ENCODE assay signal across 7 cellular contexts in genomic region chr2:159712194-159712928, GRCh38. TPM values are rescaled to one million over a fixed set of nuclear protein-coding genes. Genes with fewer than 3 reads are reported as not detected.
A peak's percentile ranks its signal among the peaks of the same experiment; 100 is the strongest.
DNase-seq lines count a peak whose midpoint lies in the region; ATAC-seq, FAIRE-seq and TF ChIP-seq lines count a peak whose summit lies in the region.

Gene MARCHF7 (plus strand): TSS chr2:159712506. CDS start chr2:159729023, 16,517 bp downstream.

- WGBS in hepatocyte (ENCODE audit: low lambda C conversion rate, missing lambda C conversion rate): 2% methylated on average over 60 of the region's 68 CpGs

- peak within 1 kb of the TSS; percentile 99 for H3K4me3 Mint-ChIP-seq in T-helper 2 cell treated with Interferon-gamma antibody and Interleukin-4, amounts not matched to agents 5 μg/mL and 100 μg/mL, for 36 hours
- H3K4me3 Mint-ChIP-seq in astrocyte (ENCODE audit: unreplicated experiment): peak within 1 kb of the TSS; percentile 90

- H3K36me3 Mint-ChIP-seq in T-helper 2 cell treated with Interferon-gamma antibody and Interleukin-4, amounts not matched to agents 5 μg/mL and 100 μg/mL, for 36 hours (ENCODE audit: low read depth): peaks cover 54% of the 10 kb centered on the region
- H3K36me3 Mint-ChIP-seq in astrocyte (ENCODE audit: low read depth, unreplicated experiment): peaks cover 13% of the 10 kb centered on the region

- peak within 1 kb of the TSS; percentile 99 for H3K9ac ChIP-seq in astrocyte (ENCODE audit: low read length)

- H3K27me3 ChIP-seq in astrocyte (ENCODE audit: insufficient read depth, low read length) (no peaks in the 10 kb centered on the region), hepatocyte (no peaks in the 10 kb centered on the region)

- no peaks in the 10 kb centered on the region for H3K9me2 ChIP-seq in hepatocyte (replicated peaks; ENCODE audit: insufficient read depth)

- no peak for FAIRE-seq in astrocyte (lab: Jason Lieb, UNC)

- H3K27ac Mint-ChIP-seq in T-helper 2 cell treated with Interferon-gamma antibody and Interleukin-4, amounts not matched to agents 5 μg/mL and 100 μg/mL, for 36 hours: peak within 1 kb of the TSS; percentile 100
- peak within 1 kb of the TSS; percentile 100 for H3K27ac Mint-ChIP-seq in astrocyte (ENCODE audit: unreplicated experiment)

- H3K36me3 ChIP-seq in astrocyte (ENCODE audit: insufficient read depth, low read length) (peaks cover 18% of the 10 kb centered on the region), hepatocyte (replicated peaks; ENCODE audit: insufficient read depth, low read depth) (no peaks in the 10 kb centered on the region)

- H3K4me2 ChIP-seq in astrocyte (ENCODE audit: low read length): peak within 1 kb of the TSS; percentile 87
- peak within 1 kb of the TSS; percentile 78 for H3K4me2 ChIP-seq in hepatocyte

- H3K4me1 ChIP-seq in astrocyte (ENCODE audit: insufficient read depth, low read length) (peaks cover 16% of the 10 kb centered on the region), hepatocyte (ENCODE audit: insufficient read depth) (peaks cover 21% of the 10 kb centered on the region)

- ATAC-seq in GM18505 (IDR thresholded peaks at IDR 0.05; ENCODE audit: unreplicated experiment) (peak; percentile 95), HG02973 (IDR thresholded peaks at IDR 0.05; ENCODE audit: unreplicated experiment) (peak; percentile 89)

- H4K20me1 ChIP-seq in astrocyte (ENCODE audit: insufficient read depth, low read length) (peaks cover 43% of the 10 kb centered on the region), hepatocyte (ENCODE audit: insufficient read depth, poor library complexity, severe bottlenecking) (peaks cover 43% of the 10 kb centered on the region)

- no peaks in the 10 kb centered on the region for H3K9me3 Mint-ChIP-seq in T-helper 2 cell treated with Interferon-gamma antibody and Interleukin-4, amounts not matched to agents 5 μg/mL and 100 μg/mL, for 36 hours
- H3K9me3 Mint-ChIP-seq in astrocyte (ENCODE audit: unreplicated experiment): no peaks in the 10 kb centered on the region

- peaks cover 53% of the 10 kb centered on the region for H3K79me2 ChIP-seq in astrocyte (ENCODE audit: insufficient read depth, low read length)
- H3K79me2 ChIP-seq in hepatocyte: peaks cover 49% of the 10 kb centered on the region

- peak; percentile 95 for TF ChIP-seq POLR2A in GM18505 (IDR thresholded peaks at IDR 0.05; ENCODE audit: borderline replicate concordance, extremely low read depth, insufficient read depth, insufficient read length)

- H3K27me3 Mint-ChIP-seq in T-helper 2 cell treated with Interferon-gamma antibody and Interleukin-4, amounts not matched to agents 5 μg/mL and 100 μg/mL, for 36 hours (ENCODE audit: low read depth): no peaks in the 10 kb centered on the region
- no peaks in the 10 kb centered on the region for H3K27me3 Mint-ChIP-seq in astrocyte (ENCODE audit: low read depth, unreplicated experiment)

- H3K4me3 ChIP-seq in astrocyte (ENCODE audit: insufficient read depth, low read depth, low read length) (peak within 1 kb of the TSS; percentile 89), hepatocyte (peak within 1 kb of the TSS; percentile 96)

- H3K27ac ChIP-seq in astrocyte (ENCODE audit: low read depth, low read length) (peak within 1 kb of the TSS; percentile 99), hepatocyte (peak within 1 kb of the TSS; percentile 99)

- peak within 1 kb of the TSS; percentile 76 for H2AFZ ChIP-seq in astrocyte (ENCODE audit: low read depth, low read length)
- H2AFZ ChIP-seq in hepatocyte: peak within 1 kb of the TSS; percentile 82

- peak; percentile 29 for TF ChIP-seq CTCF in astrocyte (IDR thresholded peaks at IDR 0.05; ENCODE audit: insufficient read depth, low read depth, low read length)
- TF ChIP-seq CTCF in hepatocyte (IDR thresholded peaks at IDR 0.05; ENCODE audit: poor library complexity): peak; percentile 74

- peaks cover 48% of the 10 kb centered on the region for H3K4me1 Mint-ChIP-seq in T-helper 2 cell treated with Interferon-gamma antibody and Interleukin-4, amounts not matched to agents 5 μg/mL and 100 μg/mL, for 36 hours (ENCODE audit: low read depth)
- peaks cover 11% of the 10 kb centered on the region for H3K4me1 Mint-ChIP-seq in astrocyte (ENCODE audit: low read depth, unreplicated experiment)

- H3K9me3 ChIP-seq in astrocyte (ENCODE audit: insufficient read depth, low read depth, low read length) (no peaks in the 10 kb centered on the region), hepatocyte (ENCODE audit: low read depth) (no peaks in the 10 kb centered on the region)

- DNase-seq in NCI-H1930 (lab: John Stamatoyannopoulos, UW): peak; percentile 94 to 95
- DNase-seq in T-helper 2 cell treated with Interferon-gamma antibody and Interleukin-4, amounts not matched to agents 5 μg/mL and 100 μg/mL, for 36 hours (ENCODE audit: low spot score): peak; percentile 96
- DNase-seq in astrocyte (ENCODE audit: low read depth): peak; percentile 86
- peak; percentile 97 for DNase-seq in hepatocyte (ENCODE audit: low spot score)
- DNase-seq in retina: peak; percentile 99

RNA-seq across cellular contexts. Expression of gene MARCHF7, which starts in this region (rescaled TPM):
- total RNA-seq in astrocyte (104 and 105 TPM in 2 replicates), hepatocyte (153 and 166 TPM in 2 replicates)
- 58.8 and 71.2 TPM in 2 replicates for polyA plus RNA-seq in hepatocyte

Comparison
In these comparisons a context has a peak if more than half of its experiments do, and no peak if none do; other contexts are left out.
1. Peak in every context shown above with its lines: DNase-seq, ATAC-seq, H3K4me3 ChIP-seq and H3K27ac ChIP-seq.